Comparison of ENCODE assay signal across 19 cellular contexts in the genomic region with DNA sequence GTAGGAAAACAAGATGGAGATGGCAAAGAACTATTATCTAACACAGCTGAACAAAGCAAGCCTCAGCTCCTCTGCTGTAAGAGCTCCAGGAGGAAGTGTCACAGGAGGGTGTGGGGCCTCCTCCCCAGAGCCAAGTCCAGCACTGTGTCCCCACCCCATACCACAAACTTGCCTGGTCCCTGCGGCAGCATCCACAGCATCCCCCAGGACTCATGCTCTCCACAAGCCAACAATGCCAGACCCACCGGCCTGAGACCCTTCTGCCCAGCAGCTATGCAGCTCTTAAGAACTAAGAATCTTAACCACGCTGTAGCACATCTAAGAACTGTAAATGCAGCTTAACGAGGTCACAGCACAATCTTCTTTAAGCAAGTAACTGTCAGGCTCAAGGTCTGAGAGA. TPM values are rescaled to one million over a fixed set of nuclear protein-coding genes. Genes with fewer than 3 reads are reported as not detected.
A peak's percentile ranks its signal among the peaks of the same experiment; 100 is the strongest.
DNase-seq lines count a peak whose midpoint lies in the region; ATAC-seq and TF ChIP-seq lines count a peak whose summit lies in the region.
"Had no signal": no experiment of that assay in that cellular context is flagged by ENCODE, and none has a peak within 500 bp of the region (broad histone marks: within the 10 kb centered on the region; RNA-seq: fewer than 3 reads in every experiment).

No MANE protein-coding gene starts in this region.

- no peaks in the 10 kb centered on the region for H3K27me3 ChIP-seq in CD8-positive, alpha-beta T cell (ENCODE audit: insufficient read depth, low read length)
- H3K27me3 ChIP-seq in neural progenitor cell (no peaks in the 10 kb centered on the region), Karpas-422 (ENCODE audit: low read length) (no peaks in the 10 kb centered on the region)
- H3K27me3 ChIP-seq: sigmoid colon had no signal

- H3K4me2 ChIP-seq in neural progenitor cell (no peak overlapping the region), Karpas-422 (ENCODE audit: low read depth, low read length, poor library complexity, severe bottlenecking) (no peak overlapping the region)
- H3K4me2 ChIP-seq: SK-N-SH had no signal

- H3K36me3 Mint-ChIP-seq in CD8-positive, alpha-beta T cell = peaks cover 82% of the 10 kb centered on the region
- H3K36me3 Mint-ChIP-seq in chondrocyte (ENCODE audit: low read depth) = peaks cover 16% of the 10 kb centered on the region
- H3K36me3 Mint-ChIP-seq in neural progenitor cell = peaks cover 18% of the 10 kb centered on the region
- H3K36me3 Mint-ChIP-seq: natural killer cell had no signal

- H3K9ac ChIP-seq in neural progenitor cell (peak overlapping the region; percentile 8), Karpas-422 (ENCODE audit: low read length) (no peak overlapping the region)
- H3K9ac ChIP-seq: parathyroid adenoma, SK-N-SH had no signal

- H4K20me1 ChIP-seq in neural progenitor cell (ENCODE audit: low read depth) = peaks cover 27% of the 10 kb centered on the region
- no peaks in the 10 kb centered on the region for H4K20me1 ChIP-seq in Karpas-422 (ENCODE audit: insufficient read depth, low read depth, low read length)

- intact Hi-C loops in CD8-positive, alpha-beta T cell (cut with DNase I, micrococcal nuclease) = no loop called here

- ATAC-seq in CD8-positive, alpha-beta T cell = no peak
- ATAC-seq: natural killer cell had no signal

- CTCF ChIA-PET in CD8-positive, alpha-beta T cell (lab: Charles Lee) = interaction anchor here (1.3 kb wide), 1 partner anchor 11 kb away, joined by 4 read pairs; no protein-coding TSS in a partner anchor
- CTCF ChIA-PET in RWPE1 (lab: Yijun Ruan, JAX) = interaction anchor here (0.5 kb wide), 1 partner anchor 44 kb away, joined by 7 read pairs; no protein-coding TSS in a partner anchor

- H3K27me3 Mint-ChIP-seq in CD8-positive, alpha-beta T cell (ENCODE audit: low read depth) = no peaks in the 10 kb centered on the region
- H3K27me3 Mint-ChIP-seq in chondrocyte (ENCODE audit: low read depth) = no peaks in the 10 kb centered on the region
- peaks cover 6% of the 10 kb centered on the region for H3K27me3 Mint-ChIP-seq in neural progenitor cell (ENCODE audit: insufficient read depth, low read depth)
- H3K27me3 Mint-ChIP-seq: activated CD4-positive, alpha-beta T cell treated with anti-CD3 and anti-CD28 coated beads, Interleukin-2, amount 10 ng/mL, durations not matched to agents 24 days and 14 days had no signal

- no peak overlapping the region for H3K4me3 Mint-ChIP-seq in CD8-positive, alpha-beta T cell
- H3K4me3 Mint-ChIP-seq in chondrocyte (ENCODE audit: unreplicated experiment) (no peak overlapping the region), neural progenitor cell (no peak overlapping the region)
- H3K4me3 Mint-ChIP-seq: activated CD4-positive, alpha-beta T cell treated with anti-CD3 and anti-CD28 coated beads, Interleukin-2, amount 10 ng/mL, durations not matched to agents 24 days and 14 days; natural killer cell had no signal

- H3K36me3 ChIP-seq in CD8-positive, alpha-beta T cell (ENCODE audit: insufficient read depth, low read length) = peaks cover 52% of the 10 kb centered on the region
- no peaks in the 10 kb centered on the region for H3K36me3 ChIP-seq in neural progenitor cell
- H3K36me3 ChIP-seq in Karpas-422 (ENCODE audit: insufficient read depth, low read length) = peaks cover 39% of the 10 kb centered on the region; the same call in 1 of the 2 replicates

- no peak overlapping the region for H3K4me3 ChIP-seq in CD8-positive, alpha-beta T cell (ENCODE audit: low read depth, low read length)
- H3K4me3 ChIP-seq in neural progenitor cell (no peak overlapping the region), Karpas-422 (ENCODE audit: low read length) (no peak overlapping the region)
- H3K4me3 ChIP-seq: sigmoid colon had no signal

- peak overlapping the region; percentile 80 for H3K27ac Mint-ChIP-seq in CD8-positive, alpha-beta T cell
- H3K27ac Mint-ChIP-seq in chondrocyte (ENCODE audit: unreplicated experiment) (no peak overlapping the region), neural progenitor cell (peak overlapping the region; percentile 55)
- H3K27ac Mint-ChIP-seq: activated CD4-positive, alpha-beta T cell treated with anti-CD3 and anti-CD28 coated beads, Interleukin-2, amount 10 ng/mL, durations not matched to agents 24 days and 14 days had no signal

- no peaks in the 10 kb centered on the region for H3K9me2 ChIP-seq in Karpas-422 (replicated peaks; ENCODE audit: insufficient read depth, low read length)
- H3K9me2 ChIP-seq: SK-N-SH had no signal

- no peak overlapping the region for H3K27ac ChIP-seq in CD8-positive, alpha-beta T cell (ENCODE audit: low read depth, low read length)
- H3K27ac ChIP-seq in RWPE1 (peak overlapping the region; percentile 22; the same call in 1 of the 2 replicates), neural progenitor cell (no peak overlapping the region), Karpas-422 (ENCODE audit: low read length) (no peak overlapping the region)
- H3K27ac ChIP-seq: parathyroid adenoma, sigmoid colon had no signal

- H3K4me1 ChIP-seq in CD8-positive, alpha-beta T cell (ENCODE audit: insufficient read depth, low read length) = peaks cover 6% of the 10 kb centered on the region
- no peaks in the 10 kb centered on the region for H3K4me1 ChIP-seq in neural progenitor cell
- peaks cover 9% of the 10 kb centered on the region for H3K4me1 ChIP-seq in Karpas-422 (ENCODE audit: low read length)
- H3K4me1 ChIP-seq: parathyroid adenoma had no signal

- POLR2A ChIA-PET in CD8-positive, alpha-beta T cell (lab: Charles Lee) = interaction anchor here (2.1 kb wide), 1 partner anchor 15 kb away, joined by 7 read pairs; a partner anchor contains a TSS
- POLR2A ChIA-PET in RWPE1 (lab: Yijun Ruan, JAX; ENCODE audit: low non-redundant PET) = no interaction called here

- H3K4me1 Mint-ChIP-seq in CD8-positive, alpha-beta T cell (ENCODE audit: low read depth) = peaks cover 32% of the 10 kb centered on the region
- H3K4me1 Mint-ChIP-seq in chondrocyte (ENCODE audit: low read depth) (peaks cover 12% of the 10 kb centered on the region), neural progenitor cell (peaks cover 14% of the 10 kb centered on the region)

- peaks cover 46% of the 10 kb centered on the region for H3F3A ChIP-seq in neural progenitor cell (ENCODE audit: low read depth)

- H3K9me3 Mint-ChIP-seq in CD8-positive, alpha-beta T cell = no peaks in the 10 kb centered on the region
- H3K9me3 Mint-ChIP-seq in chondrocyte (ENCODE audit: low read depth) (no peaks in the 10 kb centered on the region), neural progenitor cell (no peaks in the 10 kb centered on the region)
- H3K9me3 Mint-ChIP-seq: activated CD4-positive, alpha-beta T cell treated with anti-CD3 and anti-CD28 coated beads, Interleukin-2, amount 10 ng/mL, durations not matched to agents 24 days and 14 days; natural killer cell had no signal

- H3K9me3 ChIP-seq in CD8-positive, alpha-beta T cell (ENCODE audit: low read length) = no peaks in the 10 kb centered on the region
- no peaks in the 10 kb centered on the region for H3K9me3 ChIP-seq in neural progenitor cell (ENCODE audit: low read depth)
- no peaks in the 10 kb centered on the region for H3K9me3 ChIP-seq in Karpas-422 (ENCODE audit: low read length)
- H3K9me3 ChIP-seq: sigmoid colon, SK-N-SH had no signal

- H2AFZ ChIP-seq in neural progenitor cell (replicated peaks) (no peak overlapping the region), Karpas-422 (ENCODE audit: low read length) (no peak overlapping the region)
- H2AFZ ChIP-seq: parathyroid adenoma had no signal

- DNase-seq in CD8-positive, alpha-beta T cell = no peak
- DNase-seq in RWPE1 (ENCODE audit: low spot score) = no peak
- DNase-seq in chondrocyte (ENCODE audit: low spot score) = peak; percentile 61
- no peak for DNase-seq in neural progenitor cell (ENCODE audit: low spot score)
- no peak for DNase-seq in SKM-1 treated with dmso at 0.1 percent for 144 hours (lab: John Stamatoyannopoulos, UW; ENCODE audit: unreplicated experiment)
- no peak for DNase-seq in SW480 (ENCODE audit: low spot score)
- no peak for DNase-seq in Karpas-422
- DNase-seq: activated CD4-positive, alpha-beta T cell treated with anti-CD3 and anti-CD28 coated beads, Interleukin-2, amount 10 ng/mL, durations not matched to agents 24 days and 14 days; activated effector memory CD4-positive, alpha-beta T cell treated with anti-CD3 and anti-CD28 coated beads, Interleukin-2, amount 50 U/mL, for 16 hours; effector memory CD4-positive, alpha-beta T cell; mesenchymal stem cell; natural killer cell; NCI-H1105 treated with DMSO at 0.1 percent for 48 hours; NCI-H2107; NCI-H510A treated with DMSO at 0.1 percent for 48 hours; sigmoid colon; SK-N-SH; stimulated activated naive CD4-positive, alpha-beta T cell treated with Interleukin-2 at 50 U/mL for 16 hours had no signal

- H3K79me2 ChIP-seq in neural progenitor cell (ENCODE audit: low read depth) = peaks cover 12% of the 10 kb centered on the region
- peaks cover 28% of the 10 kb centered on the region for H3K79me2 ChIP-seq in Karpas-422 (ENCODE audit: low read length)

- no peak for TF ChIP-seq CTCF in CD8-positive, alpha-beta T cell (IDR thresholded peaks at IDR 0.05)
- no peak for TF ChIP-seq CTCF in RWPE1 (conservative IDR thresholded peaks at IDR 0.05; ENCODE audit: low read depth)
- TF ChIP-seq CTCF in chondrocyte (IDR thresholded peaks at IDR 0.05) = no peak
- no peak for TF ChIP-seq CTCF in neural progenitor cell (IDR thresholded peaks at IDR 0.05)

RNA-seq across cellular contexts. Expression of a gene that starts 9.1 kb away (rescaled TPM):
- total RNA-seq in CD8-positive, alpha-beta T cell = 10 to 100 TPM; 29.5 to 29.8 TPM
- total RNA-seq in chondrocyte = 39.5 to 43.8 TPM (median 39.6 TPM) in 3 replicates
- total RNA-seq in neural progenitor cell (ENCODE audit: low replicate concordance) = 28.1 and 47.9 TPM in 2 replicates
- total RNA-seq in Karpas-422 (2014; rRNA removed; shearing (Covaris generic); ENCODE audit: low replicate concordance) = 17.1 and 26.1 TPM in 2 replicates

RNA-seq across cellular contexts. Expression of a gene that starts 15.1 kb away (rescaled TPM):
- total RNA-seq in CD8-positive, alpha-beta T cell = 10 to 100 TPM; 32.2 to 35.0 TPM
- 97.5 to 118 TPM (median 114 TPM) in 3 replicates for total RNA-seq in chondrocyte
- 51.1 and 68.9 TPM in 2 replicates for total RNA-seq in neural progenitor cell (ENCODE audit: low replicate concordance)
- 27.2 and 51.8 TPM in 2 replicates for total RNA-seq in Karpas-422 (2014; rRNA removed; shearing (Covaris generic); ENCODE audit: low replicate concordance)
